20 cellular contexts compared by ENCODE assay signal in genomic region chr2:107334311-107334710, GRCh38.
DNase-seq lines count a peak whose midpoint lies in the region; FAIRE-seq and TF ChIP-seq lines count a peak whose summit lies in the region.
"Had no signal": no experiment of that assay in that cellular context is flagged by ENCODE, and none has a peak within 500 bp of the region (broad histone marks: within the 10 kb centered on the region; RNA-seq: fewer than 3 reads in every experiment).

No MANE protein-coding gene starts in this region.

- H3K9ac ChIP-seq in GM23248 = no peak overlapping the region
- H3K9ac ChIP-seq: BLaER1 had no signal

- peaks cover 12% of the 10 kb centered on the region for H3K4me1 ChIP-seq in GM23248 (ENCODE audit: insufficient read depth)
- H3K4me1 ChIP-seq: BLaER1, SJSA1 had no signal

- DNase-seq in GM23248 = peak; percentile 62
- DNase-seq in RPMI7951 (ENCODE audit: low read depth) = peak; percentile 24
- peak; percentile 11 to 60 for DNase-seq in cardiac fibroblast (ENCODE audit: low read depth in 2 of 2)
- DNase-seq in kidney tubule cell (ENCODE audit: low spot score) = peak; percentile 11
- no peak for DNase-seq in ACHN
- DNase-seq in HTR-8/SVneo (ENCODE audit: insufficient read length, low spot score) = no peak
- DNase-seq in coronary artery (ENCODE audit: low spot score) = no peak
- DNase-seq: CD4-positive, alpha-beta memory T cell; DMS153; GDM1; Kasumi-1; MM.1S; NCI-H1092 treated with DMSO at 0.1 percent for 48 hours; NCI-H2081; NCI-H446 treated with DMSO at 0.1 percent for 48 hours had no signal

- peaks cover 19% of the 10 kb centered on the region for H3F3A ChIP-seq in GM23248 (ENCODE audit: insufficient read depth)

- 0 out of 2 replicates have a peak, but pooled peaks cover 3% of the 10 kb centered on the region for H3K27me3 ChIP-seq in GM23248 (replicated peaks; ENCODE audit: insufficient read depth)
- H3K27me3 ChIP-seq: BLaER1, SJSA1 had no signal

- no peaks in the 10 kb centered on the region for H3K9me3 ChIP-seq in GM23248 (ENCODE audit: low read depth)
- H3K9me3 ChIP-seq: BLaER1 had no signal

- no peak overlapping the region for H3K4me2 ChIP-seq in GM23248 (ENCODE audit: unreplicated experiment)
- H3K4me2 ChIP-seq: BLaER1 had no signal

- no peaks in the 10 kb centered on the region for H3K79me2 ChIP-seq in GM23248 (ENCODE audit: insufficient read depth)

- no peak overlapping the region for H2AFZ ChIP-seq in GM23248

- no peaks in the 10 kb centered on the region for H4K20me1 ChIP-seq in GM23248 (ENCODE audit: insufficient read depth)
- H4K20me1 ChIP-seq: BLaER1 had no signal

- FAIRE-seq in HTR-8/SVneo (lab: Jason Lieb, UNC) = no peak
- FAIRE-seq: GM12878, GM19239, H54 had no signal

- no peaks in the 10 kb centered on the region for H3K36me3 ChIP-seq in GM23248 (ENCODE audit: low read depth)
- H3K36me3 ChIP-seq: BLaER1, SJSA1 had no signal

- in situ Hi-C loops in GM23248 (cut with MboI) (no loop called here), ACHN (cut with HindIII; ENCODE audit: low pct_ligation_motif_present, low pct_unique_long_range_greater_than_20kb, low sequenced_read_pairs) (no loop called here)

- no peaks in the 10 kb centered on the region for H3K9me2 ChIP-seq in GM23248 (ENCODE audit: insufficient read depth)

- TF ChIP-seq CTCF in cardiac fibroblast (IDR thresholded peaks at IDR 0.05; ENCODE audit: low read depth, low read length) (no peak), coronary artery (IDR thresholded peaks at IDR 0.05) (no peak)

- 0 to 5% methylated on average over 2 of the region's 2 CpGs for WGBS in GM23248 (ENCODE audit: low coverage in 1 of 2, low lambda C conversion rate in 2 of 2, missing lambda C conversion rate in 2 of 2), 2 experiments

- H3K27ac ChIP-seq in GM23248 = no peak overlapping the region
- no peak overlapping the region for H3K27ac ChIP-seq in coronary artery
- H3K27ac ChIP-seq: BLaER1, SJSA1 had no signal

- H3K4me3 ChIP-seq in GM23248 (no peak overlapping the region), cardiac fibroblast (replicated peaks in 1 of 2; ENCODE audit: low read depth in 2 of 2, low read length in 2 of 2) (no peak overlapping the region), coronary artery (no peak overlapping the region)
- H3K4me3 ChIP-seq: BLaER1, GM12878, SJSA1 had no signal

Comparison
In these comparisons a context has a peak if more than half of its experiments do, and no peak if none do; other contexts are left out.
1. DNase-seq: peak in GM23248 (single experiment), RPMI7951 (single experiment), cardiac fibroblast (2 of 2) and kidney tubule cell (single experiment); none in ACHN (single experiment), HTR-8/SVneo (single experiment) and coronary artery (single experiment).